In the genomic region with DNA sequence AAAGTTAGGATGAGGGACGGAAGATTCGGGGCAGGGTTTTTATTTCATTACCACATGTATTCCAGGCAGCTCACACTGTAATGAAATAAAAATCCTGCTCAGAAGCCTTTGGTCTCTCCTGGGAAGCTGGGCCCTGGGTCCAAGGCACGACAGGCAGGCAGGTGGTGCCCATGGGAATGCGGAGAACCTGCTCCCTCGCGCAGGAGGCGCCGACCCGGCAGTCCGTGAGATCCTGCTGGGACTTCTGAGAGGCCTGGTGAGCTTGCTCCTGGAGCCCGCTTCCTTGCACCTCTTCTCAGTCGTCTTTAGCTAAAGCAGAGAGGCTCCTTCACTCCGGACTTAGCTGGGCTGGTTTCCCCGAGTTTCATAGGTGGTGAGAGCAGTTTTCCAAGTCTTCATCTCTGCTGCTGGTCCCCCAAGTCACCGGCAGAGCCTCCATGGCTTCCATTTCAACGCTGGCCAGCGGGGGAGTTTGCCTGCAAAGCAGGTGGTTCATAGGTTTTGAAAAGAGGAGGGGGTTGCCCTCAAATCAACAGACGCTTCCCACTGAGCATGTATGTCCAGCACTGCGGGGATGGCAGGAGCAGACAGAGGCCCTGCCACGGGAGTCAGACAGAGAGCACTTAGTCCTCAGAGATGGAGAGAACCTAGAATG, we compare ENCODE assay signal across 20 cellular contexts. TPM values are rescaled to one million over a fixed set of nuclear protein-coding genes. Genes with fewer than 3 reads are reported as not detected.
"Had no signal": no experiment of that assay in that cellular context is flagged by ENCODE, and none has a peak within 500 bp of the region (broad histone marks: within the 10 kb centered on the region; RNA-seq: fewer than 3 reads in every experiment).

No MANE protein-coding gene starts in this region.

- H3K9me3 ChIP-seq: body of pancreas, neutrophil, upper lobe of right lung had no signal

- DNase-seq: activated CD4-positive, alpha-beta T cell treated with anti-CD3 and anti-CD28 coated beads for 36 hours; activated CD8-positive, alpha-beta T cell treated with anti-CD3 and anti-CD28 coated beads for 36 hours; activated effector memory CD4-positive, alpha-beta T cell treated with anti-CD3 and anti-CD28 coated beads, Interleukin-2, amount 50 U/mL, for 16 hours; activated T-cell treated with anti-CD3 and anti-CD28 coated beads, Interleukin-2, amount 50 U/mL, for 4 hours; amniotic stem cell; central memory CD4-positive, alpha-beta T cell; effector CD8-positive, alpha-beta T cell; head of caudate nucleus; immature natural killer cell; right cardiac atrium; stimulated activated naive CD8-positive, alpha-beta T cell treated with anti-CD3 and anti-CD28 coated beads, Interleukin-15, Interleukin-2, amounts not matched to agents 100 U/mL and 50 U/mL, for 24 hours; WERI-Rb-1 had no signal

- H3K4me1 Mint-ChIP-seq: activated CD4-positive, alpha-beta T cell treated with anti-CD3 and anti-CD28 coated beads for 36 hours; immature natural killer cell had no signal

- H3K36me3 ChIP-seq: neutrophil, WERI-Rb-1 had no signal

- H3K4me3 ChIP-seq: body of pancreas, lung, smooth muscle cell, upper lobe of right lung had no signal

- ATAC-seq: activated CD4-positive, alpha-beta T cell treated with anti-CD3 and anti-CD28 coated beads for 36 hours; activated CD8-positive, alpha-beta T cell treated with anti-CD3 and anti-CD28 coated beads for 36 hours; activated naive CD4-positive, alpha-beta T cell treated with anti-CD3 and anti-CD28 coated beads, Interleukin-2, amount 50 U/mL, for 72 hours; activated T-cell treated with anti-CD3 and anti-CD28 coated beads, Interleukin-2, amount 50 U/mL, for 4 hours; body of pancreas; right cardiac atrium; stimulated activated naive CD8-positive, alpha-beta T cell treated with anti-CD3 and anti-CD28 coated beads, Interleukin-15, Interleukin-2, amounts not matched to agents 100 U/mL and 50 U/mL, for 24 hours; upper lobe of right lung had no signal

- H3K27me3 Mint-ChIP-seq: activated CD4-positive, alpha-beta T cell treated with anti-CD3 and anti-CD28 coated beads for 36 hours; activated CD8-positive, alpha-beta T cell treated with anti-CD3 and anti-CD28 coated beads for 36 hours had no signal

- H3K36me3 Mint-ChIP-seq: activated naive CD4-positive, alpha-beta T cell treated with anti-CD3 and anti-CD28 coated beads, Interleukin-2, amount 50 U/mL, for 72 hours had no signal

- H3K27me3 ChIP-seq: body of pancreas, neutrophil, upper lobe of right lung had no signal

- H3K27ac Mint-ChIP-seq: activated CD4-positive, alpha-beta T cell treated with anti-CD3 and anti-CD28 coated beads for 36 hours; activated CD8-positive, alpha-beta T cell treated with anti-CD3 and anti-CD28 coated beads for 36 hours; immature natural killer cell; T-helper 1 cell treated with Interleukin-12 subunit alpha and Interleukin-12 subunit beta and Interleukin-4 antibody, amounts not matched to agents 30 μg/mL and 1 μg/mL, for 36 hours had no signal

- H3K4me3 Mint-ChIP-seq: activated CD4-positive, alpha-beta T cell treated with anti-CD3 and anti-CD28 coated beads for 36 hours; activated CD8-positive, alpha-beta T cell treated with anti-CD3 and anti-CD28 coated beads for 36 hours; activated T-cell treated with anti-CD3 and anti-CD28 coated beads, Interleukin-2, amount 50 U/mL, for 4 hours; immature natural killer cell; T-helper 1 cell treated with Interleukin-12 subunit alpha and Interleukin-12 subunit beta and Interleukin-4 antibody, amounts not matched to agents 30 μg/mL and 1 μg/mL, for 36 hours had no signal

- H3K27ac ChIP-seq: body of pancreas, neutrophil, WERI-Rb-1 had no signal

- H3K9me3 Mint-ChIP-seq: activated CD8-positive, alpha-beta T cell treated with anti-CD3 and anti-CD28 coated beads for 36 hours; activated naive CD4-positive, alpha-beta T cell treated with anti-CD3 and anti-CD28 coated beads, Interleukin-2, amount 50 U/mL, for 72 hours; activated T-cell treated with anti-CD3 and anti-CD28 coated beads, Interleukin-2, amount 50 U/mL, for 4 hours; immature natural killer cell; T-helper 1 cell treated with Interleukin-12 subunit alpha and Interleukin-12 subunit beta and Interleukin-4 antibody, amounts not matched to agents 30 μg/mL and 1 μg/mL, for 36 hours had no signal

RNA-seq across cellular contexts. Expression of a gene that starts 24.5 kb away (rescaled TPM):
- total RNA-seq: frontal cortex had no signal
